21 cellular contexts compared by ENCODE assay signal in the genomic region with DNA sequence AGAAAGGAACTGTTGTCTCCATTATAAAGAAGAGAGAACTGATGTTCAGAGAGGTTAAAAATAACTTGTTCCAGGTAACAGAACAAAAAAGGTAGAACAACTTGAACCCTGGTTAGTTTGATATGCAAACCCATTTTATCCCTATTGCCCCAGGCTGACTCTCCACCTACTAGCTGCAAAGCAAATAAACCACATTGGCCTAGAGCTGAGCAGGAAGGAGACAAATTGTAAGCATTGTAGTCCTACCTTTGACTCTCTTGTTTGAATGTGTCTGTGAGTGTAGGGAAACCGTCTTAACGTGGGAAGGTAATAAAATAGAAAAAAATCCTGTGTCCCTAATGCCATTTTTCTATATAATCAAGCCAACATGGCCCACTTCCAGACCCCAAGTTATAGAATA.
"Had no signal": no experiment of that assay in that cellular context is flagged by ENCODE, and none has a peak within 500 bp of the region (broad histone marks: within the 10 kb centered on the region; RNA-seq: fewer than 3 reads in every experiment).

No MANE protein-coding gene starts in this region.

- H3K9me3 ChIP-seq: esophagus muscularis mucosa, gastrocnemius medialis, heart right ventricle, left ventricle myocardium inferior, lower lobe of right lung, pancreas had no signal

- H3K9me3 Mint-ChIP-seq: effector memory CD8-positive, alpha-beta T cell; nephron had no signal

- H3K27ac ChIP-seq: epithelial cell of prostate, esophagus muscularis mucosa, gastrocnemius medialis, heart right ventricle, left ventricle myocardium inferior, lower lobe of right lung, pancreas had no signal

- H3K4me3 Mint-ChIP-seq: dendritic cell treated with granulocyte-macrophage colony-stimulating factor and Interleukin-4, amounts not matched to agents 40 ng/mL and 50 ng/mL, for 4 days; effector memory CD8-positive, alpha-beta T cell; naive B cell; nephron had no signal

- H3K27ac Mint-ChIP-seq: dendritic cell treated with granulocyte-macrophage colony-stimulating factor and Interleukin-4, amounts not matched to agents 40 ng/mL and 50 ng/mL, for 4 days; effector memory CD8-positive, alpha-beta T cell; nephron; progenitor cell of endocrine pancreas had no signal

- H3K4me1 ChIP-seq: esophagus muscularis mucosa, lower lobe of right lung, pancreas had no signal

- DNase-seq: effector memory CD8-positive, alpha-beta T cell; gastrocnemius medialis; heart right ventricle; islet precursor cell; left ventricle myocardium inferior; lower lobe of right lung; mesenchymal stem cell; midbrain; naive B cell; occipital lobe; pancreas; right cardiac atrium; small intestine; stimulated activated CD4-positive, alpha-beta T cell treated with anti-CD3 and anti-CD28 coated beads, Interleukin-12 subunit alpha, Interleukin-12 subunit beta, amount 100 ng/mL, for 4 hours; stimulated activated naive CD4-positive, alpha-beta T cell treated with Interleukin-2 at 50 U/mL for 16 hours; trophoblast cell had no signal

- H3K27me3 ChIP-seq: esophagus muscularis mucosa, gastrocnemius medialis, heart right ventricle, pancreas had no signal

- H3K4me3 ChIP-seq: esophagus muscularis mucosa, gastrocnemius medialis, heart right ventricle, left ventricle myocardium inferior, lower lobe of right lung, pancreas had no signal

- H3K27me3 Mint-ChIP-seq: dendritic cell treated with granulocyte-macrophage colony-stimulating factor and Interleukin-4, amounts not matched to agents 40 ng/mL and 50 ng/mL, for 4 days; effector memory CD8-positive, alpha-beta T cell; naive B cell; progenitor cell of endocrine pancreas had no signal

- H3K36me3 Mint-ChIP-seq: naive B cell had no signal

- H3K36me3 ChIP-seq: esophagus muscularis mucosa, gastrocnemius medialis, heart right ventricle, left ventricle myocardium inferior, lower lobe of right lung, pancreas had no signal

- ATAC-seq: effector memory CD8-positive, alpha-beta T cell; gastrocnemius medialis; heart right ventricle; lower lobe of right lung; pancreas; right cardiac atrium had no signal
